In genomic region chr17:75319818-75320691, GRCh38 we compare ENCODE assay signal across 11 cellular contexts.
DNase-seq lines count a peak whose midpoint lies in the region; ATAC-seq lines count a peak whose summit lies in the region.
"Had no signal": no experiment of that assay in that cellular context is flagged by ENCODE, and none has a peak within 500 bp of the region (broad histone marks: within the 10 kb centered on the region; RNA-seq: fewer than 3 reads in every experiment).

No MANE protein-coding gene starts in this region.

- no peaks in the 10 kb centered on the region for H3K27me3 Mint-ChIP-seq in activated T-cell treated with anti-CD3 and anti-CD28 coated beads, Interleukin-2, amount 50 U/mL, for 24 hours
- no peaks in the 10 kb centered on the region for H3K27me3 Mint-ChIP-seq in stimulated activated naive B cell treated with anti-CD40 and anti-IgM and Interleukin-4, amounts not matched to agents 10 μg/mL and 1 μg/mL and 100 μg/mL, for 72 hours

- H3K27ac Mint-ChIP-seq in activated T-cell treated with anti-CD3 and anti-CD28 coated beads, Interleukin-2, amount 50 U/mL, for 24 hours, result peak overlapping the region; percentile 47
- peak overlapping the region; percentile 93 for H3K27ac Mint-ChIP-seq in stimulated activated naive B cell treated with anti-CD40 and anti-IgM and Interleukin-4, amounts not matched to agents 10 μg/mL and 1 μg/mL and 100 μg/mL, for 72 hours

- peak; percentile 61 for ATAC-seq in HG02678 (IDR thresholded peaks at IDR 0.05; ENCODE audit: unreplicated experiment)
- ATAC-seq in stimulated activated naive B cell treated with anti-CD40 and anti-IgM and Interleukin-4, amounts not matched to agents 10 μg/mL and 1 μg/mL and 100 μg/mL, for 72 hours (replicated peaks), result peak; percentile 38 to 43

- peaks cover 24% of the 10 kb centered on the region for H3K4me1 Mint-ChIP-seq in activated T-cell treated with anti-CD3 and anti-CD28 coated beads, Interleukin-2, amount 50 U/mL, for 24 hours (ENCODE audit: low read depth)
- peaks cover 35 to 72% of the 10 kb centered on the region in 2 donors for H3K4me1 Mint-ChIP-seq in stimulated activated naive B cell treated with anti-CD40 and anti-IgM and Interleukin-4, amounts not matched to agents 10 μg/mL and 1 μg/mL and 100 μg/mL, for 72 hours

- no peak for DNase-seq in activated T-cell treated with anti-CD3 and anti-CD28 coated beads, Interleukin-2, amount 50 U/mL, for 24 hours
- DNase-seq in activated T-cell treated with anti-CD3 and anti-CD28 coated beads, Interleukin-2, amount 50 U/mL, for 1 hour, result no peak
- peak; percentile 62 for DNase-seq in SW480 (ENCODE audit: low spot score)
- no peak for DNase-seq in stimulated activated naive B cell treated with anti-CD40 and anti-IgM and Interleukin-4, amounts not matched to agents 10 μg/mL and 1 μg/mL and 100 μg/mL, for 72 hours
- no peak for DNase-seq in anterior cingulate cortex (lab: John Stamatoyannopoulos, UW)
- no peak for DNase-seq in middle frontal gyrus (ENCODE audit: extremely low spot score, low spot score)
- no peak for DNase-seq in SHP77 (lab: John Stamatoyannopoulos, UW)
- DNase-seq: 8988T; NCI-H226; stimulated activated CD4-positive, alpha-beta T cell treated with anti-CD3 and anti-CD28 coated beads, Interleukin-4, amount 100 ng/mL, for 24 hours had no signal

- peaks cover 77% of the 10 kb centered on the region for H3K36me3 Mint-ChIP-seq in activated T-cell treated with anti-CD3 and anti-CD28 coated beads, Interleukin-2, amount 50 U/mL, for 24 hours (ENCODE audit: low read depth)
- peaks cover 48 to 59% of the 10 kb centered on the region in 2 donors for H3K36me3 Mint-ChIP-seq in stimulated activated naive B cell treated with anti-CD40 and anti-IgM and Interleukin-4, amounts not matched to agents 10 μg/mL and 1 μg/mL and 100 μg/mL, for 72 hours

- H3K9me3 Mint-ChIP-seq in activated T-cell treated with anti-CD3 and anti-CD28 coated beads, Interleukin-2, amount 50 U/mL, for 24 hours, result no peaks in the 10 kb centered on the region
- H3K9me3 Mint-ChIP-seq in stimulated activated naive B cell treated with anti-CD40 and anti-IgM and Interleukin-4, amounts not matched to agents 10 μg/mL and 1 μg/mL and 100 μg/mL, for 72 hours, result no peaks in the 10 kb centered on the region

- H3K4me3 Mint-ChIP-seq in activated T-cell treated with anti-CD3 and anti-CD28 coated beads, Interleukin-2, amount 50 U/mL, for 24 hours, result no peak overlapping the region
- H3K4me3 Mint-ChIP-seq in stimulated activated naive B cell treated with anti-CD40 and anti-IgM and Interleukin-4, amounts not matched to agents 10 μg/mL and 1 μg/mL and 100 μg/mL, for 72 hours, result peak overlapping the region; percentile 36 to 61
